ENCODE assay signal across 1 cellular context in genomic region chr20:31717478-31717946, GRCh38.
TF ChIP-seq lines count a peak whose summit lies in the region.

No MANE protein-coding gene starts in this region.

TF ChIP-seq in WTC11, 78 proteins besides CTCF, POLR2A, EP300 and RAD21 (continued from another document):
- no peak for TF ChIP-seq FOXP4 (CRISPR knock-in tag; IDR thresholded peaks at IDR 0.05)
